27 cellular contexts compared by ENCODE assay signal in the genomic region with DNA sequence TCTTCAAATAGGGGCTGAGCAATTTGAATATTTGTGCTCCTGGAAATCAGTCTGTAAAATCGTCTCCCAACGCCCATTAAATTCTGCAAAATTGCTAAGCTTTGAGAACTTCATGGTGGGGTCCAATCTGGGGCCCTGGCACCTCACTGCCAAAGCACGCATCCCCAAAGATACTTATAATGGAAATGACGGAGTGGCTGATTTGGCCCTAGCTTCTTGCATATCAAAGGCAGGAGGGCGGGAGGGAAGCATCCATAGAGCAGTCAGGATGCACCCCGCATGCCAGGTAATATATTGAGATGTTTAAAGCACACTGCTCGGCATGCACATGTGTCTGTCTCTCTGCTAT.
DNase-seq lines count a peak whose midpoint lies in the region; ATAC-seq and TF ChIP-seq lines count a peak whose summit lies in the region.
"Had no signal": no experiment of that assay in that cellular context is flagged by ENCODE, and none has a peak within 500 bp of the region (broad histone marks: within the 10 kb centered on the region; RNA-seq: fewer than 3 reads in every experiment).

No MANE protein-coding gene starts in this region.

- no peaks in the 10 kb centered on the region for H3K27me3 Mint-ChIP-seq in activated naive CD8-positive, alpha-beta T cell treated with anti-CD3 and anti-CD28 coated beads for 36 hours
- peaks cover 3% of the 10 kb centered on the region for H3K27me3 Mint-ChIP-seq in activated naive CD8-positive, alpha-beta T cell treated with anti-CD3 and anti-CD28 coated beads, Interleukin-2, amount 50 U/mL, for 24 hours
- no peaks in the 10 kb centered on the region for H3K27me3 Mint-ChIP-seq in naive B cell
- H3K27me3 Mint-ChIP-seq: activated CD8-positive, alpha-beta T cell treated with anti-CD3 and anti-CD28 coated beads for 36 hours had no signal

- no peak for DNase-seq in activated naive CD8-positive, alpha-beta T cell treated with anti-CD3 and anti-CD28 coated beads for 36 hours
- DNase-seq in activated naive CD8-positive, alpha-beta T cell treated with anti-CD3 and anti-CD28 coated beads, Interleukin-2, amount 50 U/mL, for 24 hours: no peak
- DNase-seq in naive B cell (no peak), superior temporal gyrus (ENCODE audit: extremely low spot score) (no peak), NCI-H446 (lab: John Stamatoyannopoulos, UW) (no peak)
- no peak for DNase-seq in activated CD4-positive, CD25-positive, alpha-beta regulatory T cell treated with anti-CD3 and anti-CD28 coated beads, Interleukin-2, amount 50 U/mL, for 72 hours
- DNase-seq: activated CD8-positive, alpha-beta memory T cell treated with anti-CD3 and anti-CD28 coated beads, Interleukin-2, amount 50 U/mL, for 48 hours; activated naive CD4-positive, alpha-beta T cell treated with anti-CD3 and anti-CD28 coated beads, Interleukin-2, amount 10 ng/mL, durations not matched to agents 7 days and 5 days; amygdala; brain microvascular endothelial cell; cerebellar nuclear complex; foreskin melanocyte; HCEC 1CT; heart right ventricle; IMR-90; kidney glomerular epithelial cell; NCI-H446 treated with DMSO at 0.1 percent for 48 hours; NCI-H774; ovary; stimulated activated naive CD4-positive, alpha-beta T cell had no signal

- H2AFZ ChIP-seq in SU-DHL-6 (ENCODE audit: low read depth, low read length, severe bottlenecking): no peak overlapping the region

- H3K4me2 ChIP-seq in SU-DHL-6 (ENCODE audit: low read depth, low read length, poor library complexity, severe bottlenecking): peak overlapping the region; percentile 41

- peak overlapping the region; percentile 52 for H3K27ac Mint-ChIP-seq in activated naive CD8-positive, alpha-beta T cell treated with anti-CD3 and anti-CD28 coated beads for 36 hours
- H3K27ac Mint-ChIP-seq in activated naive CD8-positive, alpha-beta T cell treated with anti-CD3 and anti-CD28 coated beads, Interleukin-2, amount 50 U/mL, for 24 hours: no peak overlapping the region
- peak overlapping the region; percentile 55 to 98 (median 93) for H3K27ac Mint-ChIP-seq in naive B cell
- H3K27ac Mint-ChIP-seq: activated T-helper 17 cell treated with anti-CD3 and anti-CD28 coated beads, Interleukin-2, amount 50 U/mL, for 72 hours; mesothelial cell of epicardium had no signal

- no peak for TF ChIP-seq CTCF in SU-DHL-6 (IDR thresholded peaks at IDR 0.05; ENCODE audit: insufficient read depth, low read length, poor library complexity, severe bottlenecking)

- no peaks in the 10 kb centered on the region for H3K27me3 ChIP-seq in SU-DHL-6 (ENCODE audit: low read length)
- H3K27me3 ChIP-seq: brain microvascular endothelial cell, ovary, testis had no signal

- H3K9ac ChIP-seq in SU-DHL-6 (ENCODE audit: low read length): no peak overlapping the region

- no peaks in the 10 kb centered on the region for H3K36me3 Mint-ChIP-seq in activated naive CD8-positive, alpha-beta T cell treated with anti-CD3 and anti-CD28 coated beads for 36 hours
- H3K36me3 Mint-ChIP-seq in activated naive CD8-positive, alpha-beta T cell treated with anti-CD3 and anti-CD28 coated beads, Interleukin-2, amount 50 U/mL, for 24 hours (ENCODE audit: low read depth): no peaks in the 10 kb centered on the region
- no peaks in the 10 kb centered on the region for H3K36me3 Mint-ChIP-seq in naive B cell
- H3K36me3 Mint-ChIP-seq: activated naive CD4-positive, alpha-beta T cell treated with anti-CD3 and anti-CD28 coated beads, Interleukin-2, amount 10 ng/mL, durations not matched to agents 7 days and 5 days; CD8-positive, alpha-beta memory T cell; mesothelial cell of epicardium had no signal

- no peaks in the 10 kb centered on the region for H3K79me2 ChIP-seq in SU-DHL-6 (ENCODE audit: insufficient read depth, low read length)

- H3K4me3 Mint-ChIP-seq in activated naive CD8-positive, alpha-beta T cell treated with anti-CD3 and anti-CD28 coated beads for 36 hours: peak overlapping the region; percentile 25
- no peak overlapping the region for H3K4me3 Mint-ChIP-seq in activated naive CD8-positive, alpha-beta T cell treated with anti-CD3 and anti-CD28 coated beads, Interleukin-2, amount 50 U/mL, for 24 hours
- peak overlapping the region; percentile 75 to 93 (median 83) for H3K4me3 Mint-ChIP-seq in naive B cell
- H3K4me3 Mint-ChIP-seq: activated CD8-positive, alpha-beta T cell treated with anti-CD3 and anti-CD28 coated beads for 36 hours; activated naive CD4-positive, alpha-beta T cell treated with anti-CD3 and anti-CD28 coated beads, Interleukin-2, amount 10 ng/mL, durations not matched to agents 7 days and 5 days; activated T-helper 17 cell treated with anti-CD3 and anti-CD28 coated beads, Interleukin-2, amount 50 U/mL, for 72 hours; mesothelial cell of epicardium had no signal

- H3F3A ChIP-seq in SU-DHL-6 (ENCODE audit: insufficient read depth): no peaks in the 10 kb centered on the region

- no peaks in the 10 kb centered on the region for H3K9me3 Mint-ChIP-seq in activated naive CD8-positive, alpha-beta T cell treated with anti-CD3 and anti-CD28 coated beads for 36 hours
- no peaks in the 10 kb centered on the region for H3K9me3 Mint-ChIP-seq in activated naive CD8-positive, alpha-beta T cell treated with anti-CD3 and anti-CD28 coated beads, Interleukin-2, amount 50 U/mL, for 24 hours
- no peaks in the 10 kb centered on the region for H3K9me3 Mint-ChIP-seq in naive B cell
- H3K9me3 Mint-ChIP-seq: activated CD8-positive, alpha-beta T cell treated with anti-CD3 and anti-CD28 coated beads for 36 hours; activated naive CD4-positive, alpha-beta T cell treated with anti-CD3 and anti-CD28 coated beads, Interleukin-2, amount 10 ng/mL, durations not matched to agents 7 days and 5 days; activated T-helper 17 cell treated with anti-CD3 and anti-CD28 coated beads, Interleukin-2, amount 50 U/mL, for 72 hours; CD8-positive, alpha-beta memory T cell; mesothelial cell of epicardium had no signal

- H3K4me3 ChIP-seq in SU-DHL-6 (ENCODE audit: insufficient read depth, low read length, poor library complexity, severe bottlenecking): no peak overlapping the region
- H3K4me3 ChIP-seq: heart right ventricle, ovary, testis had no signal

- no peaks in the 10 kb centered on the region for H4K20me1 ChIP-seq in SU-DHL-6 (ENCODE audit: low read depth, low read length)

- H3K4me1 Mint-ChIP-seq in activated naive CD8-positive, alpha-beta T cell treated with anti-CD3 and anti-CD28 coated beads for 36 hours: peaks cover 12% of the 10 kb centered on the region
- peaks cover 7% of the 10 kb centered on the region for H3K4me1 Mint-ChIP-seq in activated naive CD8-positive, alpha-beta T cell treated with anti-CD3 and anti-CD28 coated beads, Interleukin-2, amount 50 U/mL, for 24 hours
- H3K4me1 Mint-ChIP-seq in naive B cell: peaks cover 28 to 39% (median 34%) of the 10 kb centered on the region in 3 donors
- H3K4me1 Mint-ChIP-seq: mesothelial cell of epicardium had no signal

- H3K36me3 ChIP-seq in SU-DHL-6 (ENCODE audit: low read length): no peaks in the 10 kb centered on the region
- H3K36me3 ChIP-seq: brain microvascular endothelial cell, heart right ventricle, ovary had no signal

- H3K9me3 ChIP-seq in SU-DHL-6 (ENCODE audit: insufficient read depth, low read length): no peaks in the 10 kb centered on the region
- H3K9me3 ChIP-seq: heart right ventricle, ovary, testis had no signal

- H3K9me2 ChIP-seq in SU-DHL-6 (replicated peaks; ENCODE audit: insufficient read depth, low read length): no peaks in the 10 kb centered on the region

- H3K27ac ChIP-seq in SU-DHL-6 (ENCODE audit: low read depth, low read length): no peak overlapping the region
- H3K27ac ChIP-seq: brain microvascular endothelial cell, heart right ventricle, ovary, testis had no signal

- no peak for ATAC-seq in activated naive CD8-positive, alpha-beta T cell treated with anti-CD3 and anti-CD28 coated beads, Interleukin-2, amount 50 U/mL, for 24 hours
- ATAC-seq in naive B cell (ENCODE audit: low read depth in 2 of 2) (no peak), GM19467 (IDR thresholded peaks at IDR 0.05; ENCODE audit: unreplicated experiment) (no peak)
- ATAC-seq: activated CD8-positive, alpha-beta T cell treated with anti-CD3 and anti-CD28 coated beads for 36 hours; activated T-helper 17 cell treated with anti-CD3 and anti-CD28 coated beads, Interleukin-2, amount 50 U/mL, for 72 hours; heart right ventricle had no signal
